Comparison of ENCODE assay signal across 8 cellular contexts in the genomic region with DNA sequence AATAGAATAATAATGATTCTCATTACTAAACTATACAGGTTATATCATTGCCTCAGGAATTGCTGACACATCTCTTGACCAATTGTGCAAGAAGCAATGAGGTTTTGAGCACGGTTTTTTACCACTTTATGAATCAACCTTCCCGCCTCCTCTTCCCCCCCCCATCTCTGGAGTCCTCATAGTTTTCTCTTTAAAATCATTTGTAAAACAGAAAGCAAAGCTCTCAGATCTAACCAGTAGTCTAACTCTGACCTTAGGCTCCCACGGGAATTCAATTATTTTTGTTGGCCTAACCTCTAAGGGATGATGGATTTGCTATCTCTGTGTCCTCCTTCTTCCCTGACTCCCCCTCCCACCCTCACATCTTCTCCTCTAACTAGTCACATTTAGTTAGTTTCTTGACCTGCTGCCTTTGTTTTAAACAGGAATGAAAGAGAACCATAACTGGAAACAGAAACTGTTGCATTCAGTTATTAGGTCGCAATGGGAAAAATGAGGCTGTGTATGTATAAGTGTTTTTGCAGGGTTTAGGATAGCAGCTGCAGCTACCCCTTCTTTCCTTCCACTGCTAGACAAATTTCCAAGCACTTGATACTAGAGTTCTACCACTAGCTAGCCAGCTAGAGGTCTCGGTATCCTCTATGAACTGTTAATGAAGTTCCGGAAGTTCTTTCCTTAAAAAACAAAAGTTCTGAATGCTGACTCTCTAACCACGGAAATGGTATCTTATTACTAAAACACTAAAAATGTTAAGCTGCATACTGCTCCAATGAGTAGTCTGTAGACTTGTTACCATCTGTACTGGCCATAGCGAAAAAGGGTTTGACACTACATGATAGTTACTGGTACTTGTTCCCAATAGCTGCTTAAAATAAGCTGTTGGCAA.
DNase-seq lines count a peak whose midpoint lies in the region; ATAC-seq and TF ChIP-seq lines count a peak whose summit lies in the region.

No MANE protein-coding gene starts in this region.

- no peaks in the 10 kb centered on the region for H3K9me3 ChIP-seq in gastroesophageal sphincter

- intact Hi-C loops in left colon (cut with DNase I, micrococcal nuclease): no loop called here

- TF ChIP-seq POLR2A in gastroesophageal sphincter (IDR thresholded peaks at IDR 0.05): no peak

- no peak overlapping the region for H3K4me3 ChIP-seq in gastroesophageal sphincter

- no peak for TF ChIP-seq CTCF in gastroesophageal sphincter (IDR thresholded peaks at IDR 0.05)

- no peaks in the 10 kb centered on the region for H3K27me3 ChIP-seq in gastroesophageal sphincter

- no peak for TF ChIP-seq EP300 in gastroesophageal sphincter (IDR thresholded peaks at IDR 0.05)

- peak overlapping the region in 2 of 4 donors; percentile 9 to 42 for H3K27ac ChIP-seq in gastroesophageal sphincter

- H3K36me3 ChIP-seq in gastroesophageal sphincter: no peaks in the 10 kb centered on the region

- peaks cover 0 to 7% (median 0%) of the 10 kb centered on the region in 3 donors for H3K4me1 ChIP-seq in gastroesophageal sphincter

- peak; percentile 51 for ATAC-seq in HG03520 (IDR thresholded peaks at IDR 0.05; ENCODE audit: unreplicated experiment)
- peak; percentile 58 for ATAC-seq in gastroesophageal sphincter
- ATAC-seq in left colon: no peak

- WGBS in gastroesophageal sphincter (ENCODE audit: low coverage in 1 of 2), 2 donors: 41 to 62% methylated on average over 8 of the region's 8 CpGs

- DNase-seq in activated CD4-positive, alpha-beta T cell treated with anti-CD3 and anti-CD28 coated beads for 24 hours (ENCODE audit: low read depth in 2 of 2): peak; percentile 30 to 43
- DNase-seq in activated CD4-positive, alpha-beta T cell treated with anti-CD3 and anti-CD28 coated beads for 1 hour: no peak
- peak; percentile 3 to 6 for DNase-seq in activated CD8-positive, alpha-beta memory T cell treated with anti-CD3 and anti-CD28 coated beads for 4 hours (ENCODE audit: low read depth in 2 of 2)
- DNase-seq in stimulated activated CD4-positive, alpha-beta T cell treated with anti-CD3 and anti-CD28 coated beads, Interleukin-4, amount 100 ng/mL, for 4 hours: peak; percentile 26 to 42
- DNase-seq in NCI-H2171 (lab: John Stamatoyannopoulos, UW) (no peak), left colon (no peak)

Comparison
In these comparisons a context has a peak if more than half of its experiments do, and no peak if none do; other contexts are left out.
1. DNase-seq: peak in activated CD4-positive, alpha-beta T cell treated with anti-CD3 and anti-CD28 coated beads for 24 hours (2 of 2), activated CD8-positive, alpha-beta memory T cell treated with anti-CD3 and anti-CD28 coated beads for 4 hours (2 of 2) and stimulated activated CD4-positive, alpha-beta T cell treated with anti-CD3 and anti-CD28 coated beads, Interleukin-4, amount 100 ng/mL, for 4 hours (2 of 2); none in activated CD4-positive, alpha-beta T cell treated with anti-CD3 and anti-CD28 coated beads for 1 hour (single experiment), NCI-H2171 (single experiment) and left colon (0 of 2).